In the genomic region with DNA sequence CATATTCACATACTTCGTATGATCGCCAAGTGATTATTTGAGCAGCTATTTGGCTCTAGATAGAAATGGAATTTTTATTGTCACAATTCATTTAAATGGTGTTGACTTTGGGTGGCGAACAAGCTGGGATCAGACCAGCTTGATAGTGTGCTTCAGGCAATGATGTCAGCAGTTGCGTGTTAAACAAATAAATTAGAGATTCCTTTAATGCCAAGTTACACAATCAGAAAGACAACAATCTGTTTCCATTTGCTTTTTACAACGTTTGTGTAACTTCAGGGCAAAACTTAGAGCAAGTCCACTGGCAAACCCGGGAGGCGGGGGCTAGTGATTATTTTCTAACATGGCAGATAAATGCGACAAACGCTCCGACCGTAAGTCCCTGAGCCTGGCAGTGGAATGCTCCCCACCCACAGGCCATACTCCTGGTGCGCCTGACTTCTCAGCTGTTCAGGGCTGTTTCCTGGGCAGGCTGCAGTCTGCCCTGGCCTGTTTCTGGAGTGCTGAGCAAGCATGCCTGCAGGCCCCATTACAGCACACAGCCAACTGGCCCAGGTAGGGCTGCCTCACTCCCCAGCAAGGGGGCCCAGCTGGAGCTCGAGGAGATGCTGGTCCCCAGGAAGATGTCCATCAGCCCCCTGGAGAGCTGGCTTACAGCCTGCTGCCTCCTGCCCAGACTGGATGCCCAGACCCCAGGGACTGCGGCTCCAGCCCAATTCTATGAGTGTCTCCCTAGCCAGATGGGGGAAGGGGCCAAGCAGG, we compare ENCODE assay signal across 11 cellular contexts.
DNase-seq lines count a peak whose midpoint lies in the region; TF ChIP-seq lines count a peak whose summit lies in the region.
"Had no signal": no experiment of that assay in that cellular context is flagged by ENCODE, and none has a peak within 500 bp of the region (broad histone marks: within the 10 kb centered on the region; RNA-seq: fewer than 3 reads in every experiment).

No MANE protein-coding gene starts in this region.

- H3K4me3 Mint-ChIP-seq in type B pancreatic cell: peak overlapping the region; percentile 76
- no peak overlapping the region for H3K4me3 Mint-ChIP-seq in immature natural killer cell
- H3K4me3 Mint-ChIP-seq: activated CD4-positive, alpha-beta T cell treated with anti-CD3 and anti-CD28 coated beads for 36 hours; memory B cell had no signal

- no peaks in the 10 kb centered on the region for H4K20me1 ChIP-seq in hepatocyte (ENCODE audit: insufficient read depth, poor library complexity, severe bottlenecking)

- no peaks in the 10 kb centered on the region for H3K36me3 ChIP-seq in HUES48 (ENCODE audit: control insufficient read depth, insufficient read depth, low read length)
- no peaks in the 10 kb centered on the region for H3K36me3 ChIP-seq in hepatocyte (replicated peaks; ENCODE audit: insufficient read depth, low read depth)
- H3K36me3 ChIP-seq: breast epithelium had no signal

- H3K79me2 ChIP-seq in hepatocyte: peaks cover 3% of the 10 kb centered on the region

- H3K27me3 ChIP-seq in HUES48 (ENCODE audit: control insufficient read depth, insufficient read depth, low read length) (no peaks in the 10 kb centered on the region), hepatocyte (no peaks in the 10 kb centered on the region)
- H3K27me3 ChIP-seq: breast epithelium had no signal

- H3K9me3 Mint-ChIP-seq in type B pancreatic cell: peaks cover 4% of the 10 kb centered on the region
- H3K9me3 Mint-ChIP-seq in immature natural killer cell: peaks cover 0 to 31% (median 14%) of the 10 kb centered on the region in 6 donors
- H3K9me3 Mint-ChIP-seq: memory B cell had no signal

- no peaks in the 10 kb centered on the region for H3K36me3 Mint-ChIP-seq in type B pancreatic cell
- H3K36me3 Mint-ChIP-seq in immature natural killer cell: no peaks in the 10 kb centered on the region
- H3K36me3 Mint-ChIP-seq: memory B cell had no signal

- H3K27me3 Mint-ChIP-seq in type B pancreatic cell (no peaks in the 10 kb centered on the region), immature natural killer cell (ENCODE audit: low read depth in 3 of 3) (peaks cover 0 to 2% (median 0%) of the 10 kb centered on the region in 3 donors)
- H3K27me3 Mint-ChIP-seq: activated CD4-positive, alpha-beta T cell treated with anti-CD3 and anti-CD28 coated beads for 36 hours; memory B cell had no signal

- peak overlapping the region; percentile 34 for H3K4me2 ChIP-seq in hepatocyte

- TF ChIP-seq CTCF in hepatocyte (IDR thresholded peaks at IDR 0.05; ENCODE audit: poor library complexity) (no peak), type B pancreatic cell (conservative IDR thresholded peaks at IDR 0.05) (no peak)

- H3K4me1 ChIP-seq in HUES48 (ENCODE audit: control insufficient read depth, insufficient read depth, low read length) (no peaks in the 10 kb centered on the region), hepatocyte (ENCODE audit: insufficient read depth) (peaks cover 25% of the 10 kb centered on the region)
- H3K4me1 ChIP-seq: breast epithelium had no signal

- DNase-seq in amniotic epithelial cell (ENCODE audit: low read depth) (peak; percentile 85), hepatocyte (ENCODE audit: low spot score) (peak; percentile 75), type B pancreatic cell (ENCODE audit: extremely low spot score, unreplicated experiment) (no peak), NCI-H2107 (lab: John Stamatoyannopoulos, UW) (no peak), immature natural killer cell (no peak), NCI-H1105 treated with DMSO at 0.1 percent for 48 hours (lab: John Stamatoyannopoulos, UW) (no peak)
- DNase-seq: activated CD4-positive, alpha-beta T cell treated with anti-CD3 and anti-CD28 coated beads for 36 hours; NCI-H1694 had no signal

- H3K9me3 ChIP-seq in HUES48 (ENCODE audit: control insufficient read depth, insufficient read depth, low read length) (no peaks in the 10 kb centered on the region), hepatocyte (ENCODE audit: low read depth) (no peaks in the 10 kb centered on the region)
- H3K9me3 ChIP-seq: breast epithelium had no signal

- no peaks in the 10 kb centered on the region for H3K9me2 ChIP-seq in hepatocyte (replicated peaks; ENCODE audit: insufficient read depth)

- WGBS in hepatocyte (ENCODE audit: low lambda C conversion rate, missing lambda C conversion rate): 17% methylated on average over 14 of the region's 14 CpGs

- H3K9ac ChIP-seq in HUES48 (ENCODE audit: low read depth, low read length): no peak overlapping the region

- no peak overlapping the region for H3K4me3 ChIP-seq in HUES48 (ENCODE audit: low read depth, low read length)
- H3K4me3 ChIP-seq in hepatocyte: no peak overlapping the region
- H3K4me3 ChIP-seq: breast epithelium had no signal

- peak overlapping the region; percentile 93 for H3K27ac Mint-ChIP-seq in type B pancreatic cell
- H3K27ac Mint-ChIP-seq in immature natural killer cell: no peak overlapping the region
- H3K27ac Mint-ChIP-seq: activated CD4-positive, alpha-beta T cell treated with anti-CD3 and anti-CD28 coated beads for 36 hours; memory B cell had no signal

- H3K27ac ChIP-seq in HUES48 (ENCODE audit: low read depth, low read length): peak overlapping the region; percentile 54
- peak overlapping the region; percentile 93 for H3K27ac ChIP-seq in hepatocyte

- H3K4me1 Mint-ChIP-seq in type B pancreatic cell (ENCODE audit: unreplicated experiment): peaks cover 26% of the 10 kb centered on the region
- no peaks in the 10 kb centered on the region for H3K4me1 Mint-ChIP-seq in immature natural killer cell
- H3K4me1 Mint-ChIP-seq: activated CD4-positive, alpha-beta T cell treated with anti-CD3 and anti-CD28 coated beads for 36 hours; memory B cell had no signal

- no peak overlapping the region for H2AFZ ChIP-seq in hepatocyte

Comparison
In these comparisons a context has a peak if more than half of its experiments do, and no peak if none do; other contexts are left out.
1. DNase-seq: peak in amniotic epithelial cell (single experiment) and hepatocyte (single experiment); none in type B pancreatic cell (single experiment), NCI-H2107 (single experiment), immature natural killer cell (0 of 3) and NCI-H1105 treated with DMSO at 0.1 percent for 48 hours (single experiment).